ENCODE assay signal across 15 cellular contexts in the genomic region with DNA sequence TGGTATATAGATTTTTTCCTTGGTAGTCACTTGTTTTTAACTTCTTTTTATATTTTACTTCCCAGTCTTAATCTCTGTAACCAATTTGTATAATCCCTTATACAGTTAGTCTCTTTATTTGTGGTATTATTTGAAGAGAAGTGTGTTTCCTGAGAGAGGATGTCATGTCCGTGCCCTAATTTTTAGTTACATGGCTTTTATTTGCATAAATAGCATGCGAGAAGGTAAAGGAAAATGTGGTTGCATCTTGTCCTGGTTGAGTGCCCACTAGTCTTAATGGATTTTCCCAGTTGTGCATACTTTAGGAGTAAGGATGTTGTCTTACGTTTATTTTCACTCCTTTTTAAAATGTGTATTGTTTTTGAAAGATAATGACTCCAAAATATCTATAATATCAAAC. TPM values are rescaled to one million over a fixed set of nuclear protein-coding genes. Genes with fewer than 3 reads are reported as not detected.
A peak's percentile ranks its signal among the peaks of the same experiment; 100 is the strongest.
DNase-seq lines count a peak whose midpoint lies in the region; ATAC-seq, FAIRE-seq and TF ChIP-seq lines count a peak whose summit lies in the region.
"Had no signal": no experiment of that assay in that cellular context is flagged by ENCODE, and none has a peak within 500 bp of the region (broad histone marks: within the 10 kb centered on the region; RNA-seq: fewer than 3 reads in every experiment).

No MANE protein-coding gene starts in this region.

- peaks cover 100% of the 10 kb centered on the region for H3K79me2 ChIP-seq in OCI-LY7 (ENCODE audit: insufficient read depth, low read depth, low read length)
- H3K79me2 ChIP-seq in GM12878 (ENCODE audit: control insufficient read depth, insufficient read depth, low read length), result peaks cover 95% of the 10 kb centered on the region
- peaks cover 100% of the 10 kb centered on the region for H3K79me2 ChIP-seq in smooth muscle cell (ENCODE audit: low read depth)

- WGBS in GM12878 (ENCODE audit: insufficient coverage, insufficient replicate concordance, low lambda C conversion rate, missing lambda C conversion rate), result 25% methylated on average over 3 of the region's 3 CpGs
- 86% methylated on average over 3 of the region's 3 CpGs for WGBS in smooth muscle cell (ENCODE audit: low lambda C conversion rate)

- H3K27me3 Mint-ChIP-seq in activated CD4-positive, alpha-beta T cell treated with anti-CD3 and anti-CD28 coated beads, Interleukin-2, amount 10 ng/mL, durations not matched to agents 24 days and 14 days, result no peaks in the 10 kb centered on the region
- H3K27me3 Mint-ChIP-seq in activated CD4-positive, alpha-beta T cell treated with anti-CD3 and anti-CD28 coated beads, Interleukin-2, amount 10 ng/mL, durations not matched to agents 7 days and 5 days, result no peaks in the 10 kb centered on the region
- H3K27me3 Mint-ChIP-seq: activated naive CD4-positive, alpha-beta T cell treated with anti-CD3 and anti-CD28 coated beads, Interleukin-2, amount 10 ng/mL, durations not matched to agents 7 days and 5 days; dendritic cell treated with granulocyte-macrophage colony-stimulating factor and Interleukin-4, amounts not matched to agents 40 ng/mL and 50 ng/mL, for 4 days; naive B cell; stimulated activated naive B cell treated with anti-CD40 and anti-IgM and Interleukin-4, amounts not matched to agents 10 μg/mL and 1 μg/mL and 100 μg/mL, for 72 hours had no signal

- H3K36me3 Mint-ChIP-seq in activated CD4-positive, alpha-beta T cell treated with anti-CD3 and anti-CD28 coated beads, Interleukin-2, amount 10 ng/mL, durations not matched to agents 24 days and 14 days (ENCODE audit: low read depth), result peaks cover 24% of the 10 kb centered on the region
- H3K36me3 Mint-ChIP-seq in activated CD4-positive, alpha-beta T cell treated with anti-CD3 and anti-CD28 coated beads, Interleukin-2, amount 10 ng/mL, durations not matched to agents 7 days and 5 days (ENCODE audit: low read depth), result peaks cover 31% of the 10 kb centered on the region

- H3K36me3 ChIP-seq in OCI-LY7 (ENCODE audit: insufficient read depth, low read length) (peaks cover 51% of the 10 kb centered on the region), GM12878 (ENCODE audit: control insufficient read depth in 2 of 2, insufficient read depth in 2 of 2, low read length in 1 of 2) (no peaks in the 10 kb centered on the region; a peak in 1 of 4 replicates), smooth muscle cell (ENCODE audit: low read depth) (no peaks in the 10 kb centered on the region)

- H3K9me3 Mint-ChIP-seq in activated CD4-positive, alpha-beta T cell treated with anti-CD3 and anti-CD28 coated beads, Interleukin-2, amount 10 ng/mL, durations not matched to agents 24 days and 14 days, result no peaks in the 10 kb centered on the region
- H3K9me3 Mint-ChIP-seq in activated CD4-positive, alpha-beta T cell treated with anti-CD3 and anti-CD28 coated beads, Interleukin-2, amount 10 ng/mL, durations not matched to agents 7 days and 5 days, result no peaks in the 10 kb centered on the region
- H3K9me3 Mint-ChIP-seq: activated naive CD4-positive, alpha-beta T cell treated with anti-CD3 and anti-CD28 coated beads, Interleukin-2, amount 10 ng/mL, durations not matched to agents 7 days and 5 days; dendritic cell treated with granulocyte-macrophage colony-stimulating factor and Interleukin-4, amounts not matched to agents 40 ng/mL and 50 ng/mL, for 4 days; naive B cell; stimulated activated naive B cell treated with anti-CD40 and anti-IgM and Interleukin-4, amounts not matched to agents 10 μg/mL and 1 μg/mL and 100 μg/mL, for 72 hours had no signal

- FAIRE-seq in GM12878 (lab: Jason Lieb, UNC), result no peak

- BruUV-seq in OCI-LY7 (replicated peaks; lab: Mats Ljungman, UMichigan) (no TSS peak), GM12878 (replicated peaks; lab: Mats Ljungman, UMichigan) (no TSS peak)

- H3K9ac ChIP-seq in GM12878 (ENCODE audit: control insufficient read depth, insufficient read depth, low read length), result no peak overlapping the region
- H3K9ac ChIP-seq in smooth muscle cell (ENCODE audit: low read depth), result no peak overlapping the region

- DNase-seq in activated CD4-positive, alpha-beta T cell treated with anti-CD3 and anti-CD28 coated beads, Interleukin-2, amount 10 ng/mL, durations not matched to agents 24 days and 14 days, result no peak
- no peak for DNase-seq in activated CD4-positive, alpha-beta T cell treated with anti-CD3 and anti-CD28 coated beads, Interleukin-2, amount 10 ng/mL, durations not matched to agents 7 days and 5 days
- DNase-seq in OCI-LY7 (ENCODE audit: low spot score) (peak; percentile 56), GM12878 (ENCODE audit: low read depth, low spot score) (no peak), smooth muscle cell (lab: John Stamatoyannopoulos, UW; ENCODE audit: unreplicated experiment) (no peak), GM20000 (ENCODE audit: low spot score) (no peak)
- no peak for DNase-seq in stimulated activated naive CD4-positive, alpha-beta T cell (lab: John Stamatoyannopoulos, UW)
- DNase-seq: activated naive CD4-positive, alpha-beta T cell treated with anti-CD3 and anti-CD28 coated beads, Interleukin-2, amount 10 ng/mL, durations not matched to agents 7 days and 5 days; naive B cell; psoas muscle; stimulated activated naive B cell treated with anti-CD40 and anti-IgM and Interleukin-4, amounts not matched to agents 10 μg/mL and 1 μg/mL and 100 μg/mL, for 72 hours had no signal

- H3K4me3 ChIP-seq in OCI-LY7 (ENCODE audit: low read depth, low read length, poor library complexity, severe bottlenecking) (peak overlapping the region; percentile 38), GM12878 (no peak overlapping the region), smooth muscle cell (no peak overlapping the region)
- H3K4me3 ChIP-seq: psoas muscle had no signal

- H3F3A ChIP-seq in smooth muscle cell (ENCODE audit: low read depth), result peaks cover 16% of the 10 kb centered on the region

- no peak overlapping the region for H3K4me3 Mint-ChIP-seq in activated CD4-positive, alpha-beta T cell treated with anti-CD3 and anti-CD28 coated beads, Interleukin-2, amount 10 ng/mL, durations not matched to agents 24 days and 14 days
- H3K4me3 Mint-ChIP-seq in activated CD4-positive, alpha-beta T cell treated with anti-CD3 and anti-CD28 coated beads, Interleukin-2, amount 10 ng/mL, durations not matched to agents 7 days and 5 days, result no peak overlapping the region
- H3K4me3 Mint-ChIP-seq: activated naive CD4-positive, alpha-beta T cell treated with anti-CD3 and anti-CD28 coated beads, Interleukin-2, amount 10 ng/mL, durations not matched to agents 7 days and 5 days; dendritic cell treated with granulocyte-macrophage colony-stimulating factor and Interleukin-4, amounts not matched to agents 40 ng/mL and 50 ng/mL, for 4 days had no signal

- H3K27ac Mint-ChIP-seq in activated CD4-positive, alpha-beta T cell treated with anti-CD3 and anti-CD28 coated beads, Interleukin-2, amount 10 ng/mL, durations not matched to agents 24 days and 14 days, result peak overlapping the region; percentile 62
- H3K27ac Mint-ChIP-seq in activated CD4-positive, alpha-beta T cell treated with anti-CD3 and anti-CD28 coated beads, Interleukin-2, amount 10 ng/mL, durations not matched to agents 7 days and 5 days, result no peak overlapping the region
- H3K27ac Mint-ChIP-seq: activated naive CD4-positive, alpha-beta T cell treated with anti-CD3 and anti-CD28 coated beads, Interleukin-2, amount 10 ng/mL, durations not matched to agents 7 days and 5 days; dendritic cell treated with granulocyte-macrophage colony-stimulating factor and Interleukin-4, amounts not matched to agents 40 ng/mL and 50 ng/mL, for 4 days had no signal

- H3K4me1 Mint-ChIP-seq in activated CD4-positive, alpha-beta T cell treated with anti-CD3 and anti-CD28 coated beads, Interleukin-2, amount 10 ng/mL, durations not matched to agents 24 days and 14 days, result peaks cover 61% of the 10 kb centered on the region
- H3K4me1 Mint-ChIP-seq in activated CD4-positive, alpha-beta T cell treated with anti-CD3 and anti-CD28 coated beads, Interleukin-2, amount 10 ng/mL, durations not matched to agents 7 days and 5 days, result peaks cover 73% of the 10 kb centered on the region

- H3K4me2 ChIP-seq in OCI-LY7 (ENCODE audit: low read length), result peak overlapping the region; percentile 67
- peak overlapping the region; percentile 51; the same call in 1 of the 2 replicates for H3K4me2 ChIP-seq in GM12878 (ENCODE audit: control insufficient read depth, insufficient read depth)
- peak overlapping the region; percentile 34 for H3K4me2 ChIP-seq in smooth muscle cell

- H2AFZ ChIP-seq in OCI-LY7 (ENCODE audit: low read length) (no peak overlapping the region), GM12878 (ENCODE audit: control insufficient read depth, low read depth, low read length) (no peak overlapping the region), smooth muscle cell (ENCODE audit: low read depth) (no peak overlapping the region)

- no peak for TF ChIP-seq RAD21 in GM12878 (IDR thresholded peaks at IDR 0.05; ENCODE audit: insufficient read depth, low read depth, low read length)

- H4K20me1 ChIP-seq in OCI-LY7 (ENCODE audit: insufficient read depth, low read length) (peaks cover 10% of the 10 kb centered on the region), GM12878 (ENCODE audit: control insufficient read depth, insufficient read depth) (0 out of 2 replicates have a peak, but pooled peaks cover 3% of the 10 kb centered on the region), smooth muscle cell (ENCODE audit: low read depth) (peaks cover 99% of the 10 kb centered on the region)

- POLR2A ChIA-PET in activated CD4-positive, alpha-beta T cell treated with anti-CD3 and anti-CD28 coated beads, Interleukin-2, amount 10 ng/mL, durations not matched to agents 7 days and 5 days (lab: Charles Lee), result no interaction called here
- POLR2A ChIA-PET in OCI-LY7 (lab: Charles Lee) (interaction anchor here (0.6 to 2.3 kb wide), 7 partner anchors 9 to 394 kb away, joined by 3 to 9 read pairs (median 5); no protein-coding TSS in a partner anchor), GM12878 (lab: Charles Lee) (interaction anchor here (0.6 to 1.5 kb wide), 6 partner anchors 26 to 227 kb away, joined by 3 to 8 read pairs (median 4); no protein-coding TSS in a partner anchor)

- H3K4me1 ChIP-seq in OCI-LY7 (ENCODE audit: insufficient read depth, low read length, poor library complexity, severe bottlenecking), result peaks cover 87% of the 10 kb centered on the region
- peaks cover 24% of the 10 kb centered on the region for H3K4me1 ChIP-seq in GM12878 (ENCODE audit: control insufficient read depth, insufficient read depth, low read length)
- H3K4me1 ChIP-seq in smooth muscle cell (ENCODE audit: low read depth), result peaks cover 14% of the 10 kb centered on the region

- no peak for TF ChIP-seq EP300 in GM12878 (IDR thresholded peaks at IDR 0.05; ENCODE audit: borderline replicate concordance in 1 of 2, control insufficient read depth in 1 of 2, low read depth in 2 of 2, low read length in 2 of 2)

- SMC1A ChIA-PET in GM12878 (lab: Charles Lee; ENCODE audit: uncharacterized antibody, unreplicated experiment), result interaction anchor here (1.1 to 2.7 kb wide), 2 partner anchors 9 to 187 kb away, joined by 3 to 17 read pairs; no protein-coding TSS in a partner anchor

- RAD21 ChIA-PET in GM12878 (lab: Charles Lee; ENCODE audit: unreplicated experiment), result interaction anchor here (0.6 to 1.2 kb wide), 3 partner anchors 26 to 276 kb away, joined by 3 to 5 read pairs (median 3); no protein-coding TSS in a partner anchor

- CTCF ChIA-PET in activated CD4-positive, alpha-beta T cell treated with anti-CD3 and anti-CD28 coated beads, Interleukin-2, amount 10 ng/mL, durations not matched to agents 7 days and 5 days (lab: Charles Lee), result no interaction called here
- CTCF ChIA-PET in OCI-LY7 (lab: Charles Lee; ENCODE audit: unreplicated experiment), result no interaction called here
- CTCF ChIA-PET in GM12878 (lab: Yijun Ruan, JAX), result interaction anchor here (0.6 kb wide), 1 partner anchor 23 kb away, joined by 4 read pairs; no protein-coding TSS in a partner anchor

- TF ChIP-seq POLR2A in GM12878 (IDR thresholded peaks at IDR 0.05; ENCODE audit: low read depth, low read length), result no peak

- in situ Hi-C loops in GM12878 (cut with MboI), result no loop called here

- intact Hi-C loops in activated CD4-positive, alpha-beta T cell treated with anti-CD3 and anti-CD28 coated beads, Interleukin-2, amount 10 ng/mL, durations not matched to agents 24 days and 14 days (cut with micrococcal nuclease), result no loop called here
- intact Hi-C loops in OCI-LY7 (cut with micrococcal nuclease; ENCODE audit: unreplicated experiment) (no loop called here), GM12878 (cut with micrococcal nuclease; ENCODE audit: unreplicated experiment) (no loop called here)

- no peak for TF ChIP-seq CTCF in OCI-LY7 (conservative IDR thresholded peaks at IDR 0.05; ENCODE audit: low read length)
- TF ChIP-seq CTCF in GM12878 (IDR thresholded peaks at IDR 0.05 in 2 of 3, conservative IDR thresholded peaks at IDR 0.05 in 1 of 3; ENCODE audit: control insufficient read depth in 2 of 3, extremely low read depth in 1 of 3, insufficient read depth in 1 of 3, low read depth in 3 of 3, low read length in 3 of 3), result no peak
- TF ChIP-seq CTCF in smooth muscle cell (IDR thresholded peaks at IDR 0.05; ENCODE audit: borderline replicate concordance, insufficient read depth, poor library complexity, severe bottlenecking), result no peak
- TF ChIP-seq CTCF in GM20000 (IDR thresholded peaks at IDR 0.05; ENCODE audit: extremely low read depth, missing control alignments), result no peak

- ATAC-seq in GM12878 (no peak), HG02610 (IDR thresholded peaks at IDR 0.05; ENCODE audit: unreplicated experiment) (no peak)
- ATAC-seq: HCT116; psoas muscle; stimulated activated naive B cell treated with anti-CD40 and anti-IgM and Interleukin-4, amounts not matched to agents 10 μg/mL and 1 μg/mL and 100 μg/mL, for 72 hours had no signal

- H3K27me3 ChIP-seq in GM12878 (replicated peaks in 1 of 2; ENCODE audit: control insufficient read depth in 2 of 2, insufficient read depth in 2 of 2, low read length in 1 of 2), result no peaks in the 10 kb centered on the region
- H3K27me3 ChIP-seq in smooth muscle cell (ENCODE audit: low read depth), result no peaks in the 10 kb centered on the region
- H3K27me3 ChIP-seq: brain microvascular endothelial cell had no signal

- no peaks in the 10 kb centered on the region for H3K9me2 ChIP-seq in OCI-LY7 (ENCODE audit: insufficient read depth, low read length)

- H3K9me3 ChIP-seq in OCI-LY7 (ENCODE audit: low read length) (no peaks in the 10 kb centered on the region; the same call in 1 of the 2 replicates), GM12878 (replicated peaks; ENCODE audit: control insufficient read depth, insufficient read depth, low read length) (no peaks in the 10 kb centered on the region), smooth muscle cell (replicated peaks; ENCODE audit: low read depth) (no peaks in the 10 kb centered on the region)
- H3K9me3 ChIP-seq: psoas muscle had no signal

- H3K27ac ChIP-seq in OCI-LY7 (ENCODE audit: low read depth, low read length, poor library complexity, severe bottlenecking) (peak overlapping the region; percentile 62), GM12878 (ENCODE audit: control insufficient read depth, insufficient read depth) (peak overlapping the region; percentile 40), smooth muscle cell (ENCODE audit: low read depth) (peak overlapping the region; percentile 84)
- H3K27ac ChIP-seq: brain microvascular endothelial cell, psoas muscle had no signal

RNA-seq across cellular contexts. Expression of gene RAP1B, which starts 27.5 kb away (rescaled TPM):
- total RNA-seq in activated CD4-positive, alpha-beta T cell treated with anti-CD3 and anti-CD28 coated beads, Interleukin-2, amount 10 ng/mL, durations not matched to agents 24 days and 14 days, result 207 and 209 TPM in 2 replicates
- 100 to 1,000 TPM; 223 to 284 TPM for total RNA-seq in activated CD4-positive, alpha-beta T cell treated with anti-CD3 and anti-CD28 coated beads, Interleukin-2, amount 10 ng/mL, durations not matched to agents 7 days and 5 days
- 100 and 101 TPM in 2 replicates for total RNA-seq in OCI-LY7 (2014; rRNA removed; shearing (Covaris generic))
- total RNA-seq in OCI-LY7 (2022) (164 and 166 TPM in 2 replicates), GM12878 (2014; rRNA removed) (113 and 117 TPM in 2 replicates), GM12878 (2014; rRNA removed; fragmentation: Illumina TruSeq; extraction: Trizol) (121 and 125 TPM in 2 replicates), GM12878 (2021) (105 and 115 TPM in 2 replicates), smooth muscle cell (275 and 313 TPM in 2 replicates)
- total RNA-seq in GM12878 (2013; cell fraction: nucleolus; rRNA removed), result 248 and 255 TPM in 2 replicates
- polyA plus RNA-seq in GM12878 (2011; ENCODE audit: low read depth), result 52.6 TPM
- polyA plus RNA-seq in GM12878 (2011; rRNA removed) (203 and 292 TPM in 2 replicates), GM12878 (2014; fragmentation: Illumina TruSeq; extraction: Trizol) (201 and 225 TPM in 2 replicates), GM12878 (2014; fragmentation: Nextera tagmentation; extraction: Ambion mirVana) (10 to 100 TPM; 88.9 to 95.0 TPM), GM12878 (2014; rRNA removed) (121 and 129 TPM in 2 replicates), GM12878 (2016; fragmentation: Nextera tagmentation; extraction: Ambion mirVana) (100 to 1,000 TPM; 208 to 219 TPM), smooth muscle cell (236 and 242 TPM in 2 replicates)
- 80.2 and 93.0 TPM in 2 replicates for polyA plus RNA-seq in GM12878 (2011; cell fraction: cytosol; rRNA removed)
- polyA plus RNA-seq in GM12878 (2011; cell fraction: nucleus; rRNA removed), result 61.6 and 84.0 TPM in 2 replicates
- 86.1 and 107 TPM in 2 replicates for polyA plus RNA-seq in GM12878 (2012)
- 53.3 and 76.7 TPM in 2 replicates for polyA minus RNA-seq in GM12878 (2011; rRNA and poly(A)+ RNA removed)
- 30.6 and 58.6 TPM in 2 replicates for polyA minus RNA-seq in GM12878 (2011; cell fraction: cytosol; rRNA and poly(A)+ RNA removed)
- polyA minus RNA-seq in GM12878 (2011; cell fraction: nucleus; rRNA and poly(A)+ RNA removed), result 33.7 and 63.2 TPM in 2 replicates

RNA-seq across cellular contexts. Expression of gene NUP107, which starts 48.6 kb away (rescaled TPM):
- total RNA-seq in activated CD4-positive, alpha-beta T cell treated with anti-CD3 and anti-CD28 coated beads, Interleukin-2, amount 10 ng/mL, durations not matched to agents 24 days and 14 days, result 127 and 128 TPM in 2 replicates
- total RNA-seq in activated CD4-positive, alpha-beta T cell treated with anti-CD3 and anti-CD28 coated beads, Interleukin-2, amount 10 ng/mL, durations not matched to agents 7 days and 5 days, result 100 to 1,000 TPM in 1 of 2 experiments, 10 to 100 TPM in 1; 82.0 to 100 TPM
- 106 and 113 TPM in 2 replicates for total RNA-seq in OCI-LY7 (2014; rRNA removed; shearing (Covaris generic))
- 122 and 126 TPM in 2 replicates for total RNA-seq in OCI-LY7 (2022)
- 244 and 271 TPM in 2 replicates for total RNA-seq in GM12878 (2013; cell fraction: nucleolus; rRNA removed)
- 73.5 and 92.4 TPM in 2 replicates for total RNA-seq in GM12878 (2014; rRNA removed)
- total RNA-seq in GM12878 (2014; rRNA removed; fragmentation: Illumina TruSeq; extraction: Trizol), result 99.5 and 101 TPM in 2 replicates
- 73.1 and 73.4 TPM in 2 replicates for total RNA-seq in GM12878 (2021)
- 42.7 TPM for polyA plus RNA-seq in GM12878 (2011; ENCODE audit: low read depth)
- polyA plus RNA-seq in GM12878 (2011; rRNA removed), result 109 and 186 TPM in 2 replicates
- polyA plus RNA-seq in GM12878 (2011; cell fraction: cytosol; rRNA removed), result 49.6 and 70.3 TPM in 2 replicates
- polyA plus RNA-seq in GM12878 (2011; cell fraction: nucleus; rRNA removed), result 79.8 and 123 TPM in 2 replicates
- polyA plus RNA-seq in GM12878 (2012), result 37.0 and 41.6 TPM in 2 replicates
- polyA plus RNA-seq in GM12878 (2014; fragmentation: Illumina TruSeq; extraction: Trizol), result 111 and 147 TPM in 2 replicates
- polyA plus RNA-seq in GM12878 (2014; fragmentation: Nextera tagmentation; extraction: Ambion mirVana), result 10 to 100 TPM; 79.4 to 85.2 TPM
- polyA plus RNA-seq in GM12878 (2014; rRNA removed), result 71.9 and 78.6 TPM in 2 replicates
- polyA plus RNA-seq in GM12878 (2016; fragmentation: Nextera tagmentation; extraction: Ambion mirVana), result 100 to 1,000 TPM; 120 to 132 TPM
- 57.7 and 77.1 TPM in 2 replicates for polyA minus RNA-seq in GM12878 (2011; rRNA and poly(A)+ RNA removed)
- polyA minus RNA-seq in GM12878 (2011; cell fraction: cytosol; rRNA and poly(A)+ RNA removed), result 43.7 and 51.8 TPM in 2 replicates
- polyA minus RNA-seq in GM12878 (2011; cell fraction: nucleus; rRNA and poly(A)+ RNA removed), result 28.8 and 52.0 TPM in 2 replicates
- 51.1 and 65.3 TPM in 2 replicates for total RNA-seq in smooth muscle cell
- 29.1 and 39.9 TPM in 2 replicates for polyA plus RNA-seq in smooth muscle cell
